In genomic region chr21:40141621-40142020, GRCh38 we compare ENCODE assay signal across 5 cellular contexts.
"Had no signal": no experiment of that assay in that cellular context is flagged by ENCODE, and none has a peak within 500 bp of the region (broad histone marks: within the 10 kb centered on the region; RNA-seq: fewer than 3 reads in every experiment).

No MANE protein-coding gene starts in this region.

- ATAC-seq: HepG2, K562 had no signal

- H3K4me3 ChIP-seq: K562 had no signal

- H3K27me3 Mint-ChIP-seq: IgD-negative memory B cell had no signal

- H3K27ac ChIP-seq: HL-60 had no signal

- H3K4me3 Mint-ChIP-seq: IgD-negative memory B cell had no signal

- H3K36me3 Mint-ChIP-seq: IgD-negative memory B cell had no signal

- DNase-seq: KBM-7 had no signal
